8 cellular contexts compared by ENCODE assay signal in genomic region chr1:23959461-23960290, GRCh38. TPM values are rescaled to one million over a fixed set of nuclear protein-coding genes. Genes with fewer than 3 reads are reported as not detected.
DNase-seq lines count a peak whose midpoint lies in the region; ATAC-seq and TF ChIP-seq lines count a peak whose summit lies in the region.

PNRC2 (plus strand) TSS chr1:23959828; CDS start chr1:23961458, 1,630 bp downstream.

- TF ChIP-seq CTCF in AG04450 (IDR thresholded peaks at IDR 0.05; ENCODE audit: low read depth, low read length) = no peak

- no peaks in the 10 kb centered on the region for H3K27me3 Mint-ChIP-seq in central memory CD8-positive, alpha-beta T cell

- H3K4me3 ChIP-seq in AG04450 (ENCODE audit: low read depth, low read length) = peak within 1 kb of the TSS; percentile 65

- no peaks in the 10 kb centered on the region for H3K27me3 ChIP-seq in AG04450 (ENCODE audit: control insufficient read depth, insufficient read depth, low read length)

- DNase-seq in AG04450 (ENCODE audit: low read depth, low spot score) (peak; percentile 86), NCI-H345 treated with DMSO at 0.1 percent for 48 hours (lab: John Stamatoyannopoulos, UW; ENCODE audit: unreplicated experiment) (peak; percentile 90), iris pigment epithelial cell (ENCODE audit: low read depth) (peak; percentile 97)
- peak; percentile 93 for DNase-seq in activated CD4-positive, CD25-positive, alpha-beta regulatory T cell treated with anti-CD3 and anti-CD28 coated beads, Interleukin-2, amount 50 U/mL, for 16 hours (ENCODE audit: low read depth, low spot score)
- DNase-seq in central memory CD8-positive, alpha-beta T cell (ENCODE audit: low spot score in 2 of 2) = peak; percentile 92 to 94
- DNase-seq in stimulated activated CD4-positive, alpha-beta T cell treated with anti-CD3 and anti-CD28 coated beads, Interleukin-12 subunit alpha, Interleukin-12 subunit beta, amount 100 ng/mL, for 4 hours = peak; percentile 93

- ATAC-seq in GM19023 (IDR thresholded peaks at IDR 0.05; ENCODE audit: unreplicated experiment) (peak; percentile 75), HG03280 (IDR thresholded peaks at IDR 0.05; ENCODE audit: unreplicated experiment) (peak; percentile 78)
- peak; percentile 86 for ATAC-seq in central memory CD8-positive, alpha-beta T cell (replicated peaks; ENCODE audit: extremely low read depth, poor library complexity, severe bottlenecking)

- H3K27ac Mint-ChIP-seq in central memory CD8-positive, alpha-beta T cell (ENCODE audit: low read depth) = peak within 1 kb of the TSS; percentile 100

- H3K9me3 ChIP-seq in AG04450 (ENCODE audit: control insufficient read depth, insufficient read depth, low read length) = no peaks in the 10 kb centered on the region; the same call in 1 of the 2 replicates

- peaks cover 45% of the 10 kb centered on the region for H3K4me1 Mint-ChIP-seq in central memory CD8-positive, alpha-beta T cell

- POLR2A ChIA-PET in AG04450 (lab: Yijun Ruan, JAX) = interaction anchor here (1.1 to 2.6 kb wide), 7 partner anchors 10 to 135 kb away, joined by 3 to 12 read pairs (median 5); partner anchors contain the start of genes HMGCL and SRSF10

- no peaks in the 10 kb centered on the region for H3K9me3 Mint-ChIP-seq in central memory CD8-positive, alpha-beta T cell

- peak within 1 kb of the TSS; percentile 97 for H3K27ac ChIP-seq in AG04450 (ENCODE audit: low read depth, low read length)

- peak within 1 kb of the TSS; percentile 100 for H3K4me3 Mint-ChIP-seq in central memory CD8-positive, alpha-beta T cell

- CTCF ChIA-PET in AG04450 (lab: Charles Lee) = interaction anchor here (0.7 to 1.2 kb wide), 3 partner anchors 16 to 68 kb away, joined by 3 to 4 read pairs (median 3); no protein-coding TSS in a partner anchor

- peaks cover 51% of the 10 kb centered on the region for H3K36me3 Mint-ChIP-seq in central memory CD8-positive, alpha-beta T cell (ENCODE audit: insufficient read depth)

RNA-seq across cellular contexts. Expression of gene PNRC2, which starts in this region (rescaled TPM):
- 96.0 and 107 TPM in 2 replicates for polyA plus RNA-seq in AG04450 (2011; rRNA removed)
- polyA minus RNA-seq in AG04450 (2011; rRNA and poly(A)+ RNA removed) = 31.3 and 145 TPM in 2 replicates

Comparison
In these comparisons a context has a peak if more than half of its experiments do, and no peak if none do; other contexts are left out.
1. Peak in every context shown above with its lines: DNase-seq, ATAC-seq, H3K4me3 ChIP-seq and H3K27ac ChIP-seq.